ENCODE assay signal across 1 cellular context in genomic region chr19:32377088-32377487, GRCh38.
A peak's percentile ranks its signal among the peaks of the same experiment; 100 is the strongest.
TF ChIP-seq lines count a peak whose summit lies in the region.

No MANE protein-coding gene starts in this region.

TF ChIP-seq in HepG2, 621 proteins besides CTCF, POLR2A, EP300 and RAD21:
- TF ChIP-seq ZMYM4 (CRISPR knock-in tag; IDR thresholded peaks at IDR 0.05), result peak; percentile 35; the same call in 1 of the 2 replicates
- TF ChIP-seq STAG1 (CRISPR knock-in tag; IDR thresholded peaks at IDR 0.05), result peak; percentile 71
- TF ChIP-seq ZBTB33 (CRISPR knock-in tag; IDR thresholded peaks at IDR 0.05), result peak; percentile 100
- TF ChIP-seq CBX5 (CRISPR knock-in tag; IDR thresholded peaks at IDR 0.05; ENCODE audit: borderline replicate concordance), result peak; percentile 8; the same call in 1 of the 2 replicates
- TF ChIP-seq SMC3 (IDR thresholded peaks at IDR 0.05; ENCODE audit: low read length), result peak; percentile 52; the same call in 1 of the 2 replicates
